ENCODE assay signal across 16 cellular contexts in genomic region chr4:139647184-139647583, GRCh38.
"Had no signal": no experiment of that assay in that cellular context is flagged by ENCODE, and none has a peak within 500 bp of the region (broad histone marks: within the 10 kb centered on the region; RNA-seq: fewer than 3 reads in every experiment).

No MANE protein-coding gene starts in this region.

- H3K27ac Mint-ChIP-seq: activated CD4-positive, alpha-beta T cell treated with anti-CD3 and anti-CD28 coated beads, Interleukin-2, amount 10 ng/mL, durations not matched to agents 7 days and 5 days; activated naive CD4-positive, alpha-beta T cell treated with anti-CD3 and anti-CD28 coated beads, Interleukin-2, amount 50 U/mL, for 72 hours; progenitor cell of endocrine pancreas had no signal

- ATAC-seq: activated naive CD4-positive, alpha-beta T cell treated with anti-CD3 and anti-CD28 coated beads, Interleukin-2, amount 50 U/mL, for 72 hours; foreskin keratinocyte; mucosa of descending colon had no signal

- H3K36me3 Mint-ChIP-seq: activated naive CD4-positive, alpha-beta T cell treated with anti-CD3 and anti-CD28 coated beads, Interleukin-2, amount 50 U/mL, for 72 hours; naive B cell had no signal

- H3K27me3 Mint-ChIP-seq: progenitor cell of endocrine pancreas had no signal

- H3K4me3 Mint-ChIP-seq: activated CD4-positive, alpha-beta T cell treated with anti-CD3 and anti-CD28 coated beads, Interleukin-2, amount 10 ng/mL, durations not matched to agents 7 days and 5 days; naive B cell; neural crest cell had no signal

- DNase-seq: activated CD4-positive, alpha-beta T cell treated with anti-CD3 and anti-CD28 coated beads, Interleukin-2, amount 10 ng/mL, durations not matched to agents 7 days and 5 days; activated gamma-delta T cell treated with Interleukin-2 at 50 U/mL for 16 hours; adrenal gland; effector CD4-positive, alpha-beta T cell; mesenchymal stem cell; mucosa of descending colon; naive B cell; stimulated activated CD4-positive, alpha-beta T cell treated with anti-CD3 and anti-CD28 coated beads, Interleukin-12 subunit alpha, Interleukin-12 subunit beta, amount 100 ng/mL, for 4 hours; stimulated activated CD4-positive, alpha-beta T cell treated with anti-CD3 and anti-CD28 coated beads, Interleukin-1b, Interleukin-23, amount 100 ng/mL, for 48 hours; stimulated activated naive CD4-positive, alpha-beta T cell treated with Interleukin-2 at 50 U/mL for 16 hours; T-helper 9 cell; tibial artery had no signal

- H3K9me3 ChIP-seq: adrenal gland, mucosa of descending colon, tibial artery had no signal
